ENCODE assay signal across 19 cellular contexts in the genomic region with DNA sequence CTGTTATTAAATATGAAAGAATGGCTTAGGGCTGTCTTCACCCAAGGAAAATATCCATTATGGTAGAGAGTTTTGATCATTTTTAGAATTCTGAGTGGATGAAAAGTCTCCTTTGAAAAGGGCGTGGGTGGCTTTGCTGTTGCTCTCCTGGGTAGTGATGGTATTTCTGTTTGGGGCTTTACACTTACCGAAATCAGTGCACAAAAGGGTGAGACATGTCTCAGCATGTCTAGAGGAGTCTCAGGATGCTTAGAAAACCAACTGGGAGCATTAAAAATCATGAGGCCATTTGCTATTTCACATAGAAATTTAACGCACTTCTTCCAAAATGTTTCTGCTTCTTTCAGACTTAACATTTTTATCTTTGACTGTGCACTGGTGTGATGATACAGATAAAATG. TPM values are rescaled to one million over a fixed set of nuclear protein-coding genes. Genes with fewer than 3 reads are reported as not detected.
DNase-seq lines count a peak whose midpoint lies in the region; ATAC-seq and TF ChIP-seq lines count a peak whose summit lies in the region.
"Had no signal": no experiment of that assay in that cellular context is flagged by ENCODE, and none has a peak within 500 bp of the region (broad histone marks: within the 10 kb centered on the region; RNA-seq: fewer than 3 reads in every experiment).

No MANE protein-coding gene starts in this region.

- CTCF ChIA-PET in activated CD4-positive, alpha-beta T cell treated with anti-CD3 and anti-CD28 coated beads for 36 hours (lab: Charles Lee): interaction anchor here (0.7 to 2.7 kb wide), 4 partner anchors 12 to 227 kb away, joined by 3 to 10 read pairs (median 4); no protein-coding TSS in a partner anchor

- no peak for DNase-seq in activated CD4-positive, alpha-beta T cell treated with anti-CD3 and anti-CD28 coated beads for 36 hours
- DNase-seq in activated CD4-positive, alpha-beta T cell treated with anti-CD3 and anti-CD28 coated beads, Interleukin-2, amount 50 U/mL, for 1 hour: no peak
- no peak for DNase-seq in GM23338 (ENCODE audit: low spot score)
- no peak for DNase-seq in activated naive CD8-positive, alpha-beta T cell treated with anti-CD3 and anti-CD28 coated beads for 36 hours
- DNase-seq in epithelial cell of prostate (ENCODE audit: low read depth, low spot score): no peak
- no peak for DNase-seq in stimulated activated naive CD4-positive, alpha-beta T cell (lab: John Stamatoyannopoulos, UW)
- no peak for DNase-seq in NCI-H69 (lab: John Stamatoyannopoulos, UW)
- DNase-seq in stimulated activated CD4-positive, alpha-beta T cell treated with anti-CD3 and anti-CD28 coated beads, Interleukin-2, amount 100 ng/mL, for 24 hours: no peak
- DNase-seq: CD8-positive, alpha-beta T cell; DND-41; GDM1; GOT3; KG1; NCI-H1092 treated with DMSO at 0.1 percent for 48 hours; NCI-H1694 treated with DMSO at 0.1 percent for 48 hours; NCI-H446; NCI-H748 treated with DMSO at 0.1 percent for 48 hours; Peyer's patch had no signal

- H2AFZ ChIP-seq in GM23338: no peak overlapping the region

- no peaks in the 10 kb centered on the region for H3K9me3 Mint-ChIP-seq in activated CD4-positive, alpha-beta T cell treated with anti-CD3 and anti-CD28 coated beads for 36 hours (ENCODE audit: low read depth)
- H3K9me3 Mint-ChIP-seq in GM23338: no peaks in the 10 kb centered on the region
- no peaks in the 10 kb centered on the region for H3K9me3 Mint-ChIP-seq in activated naive CD8-positive, alpha-beta T cell treated with anti-CD3 and anti-CD28 coated beads for 36 hours
- H3K9me3 Mint-ChIP-seq: CD8-positive, alpha-beta T cell had no signal

- H3K4me3 ChIP-seq in GM23338: no peak overlapping the region
- H3K4me3 ChIP-seq: Peyer's patch had no signal

- POLR2A ChIA-PET in activated CD4-positive, alpha-beta T cell treated with anti-CD3 and anti-CD28 coated beads for 36 hours (lab: Charles Lee): no interaction called here

- H3K4me3 Mint-ChIP-seq in activated CD4-positive, alpha-beta T cell treated with anti-CD3 and anti-CD28 coated beads for 36 hours: no peak overlapping the region
- H3K4me3 Mint-ChIP-seq in GM23338: no peak overlapping the region
- H3K4me3 Mint-ChIP-seq in activated naive CD8-positive, alpha-beta T cell treated with anti-CD3 and anti-CD28 coated beads for 36 hours: no peak overlapping the region
- H3K4me3 Mint-ChIP-seq: CD8-positive, alpha-beta T cell had no signal

- H3K4me1 ChIP-seq in GM23338 (ENCODE audit: insufficient read depth): no peaks in the 10 kb centered on the region
- H3K4me1 ChIP-seq: Peyer's patch had no signal

- intact Hi-C loops in activated CD4-positive, alpha-beta T cell treated with anti-CD3 and anti-CD28 coated beads for 36 hours (cut with DNase I, micrococcal nuclease): no loop called here

- peaks cover 26% of the 10 kb centered on the region for H3K4me1 Mint-ChIP-seq in activated CD4-positive, alpha-beta T cell treated with anti-CD3 and anti-CD28 coated beads for 36 hours
- H3K4me1 Mint-ChIP-seq in GM23338: peaks cover 13% of the 10 kb centered on the region; the same call in 2 of the 3 replicates
- H3K4me1 Mint-ChIP-seq in activated naive CD8-positive, alpha-beta T cell treated with anti-CD3 and anti-CD28 coated beads for 36 hours: peaks cover 20% of the 10 kb centered on the region

- H3K4me2 ChIP-seq in GM23338: no peak overlapping the region

- no peak overlapping the region for H3K27ac ChIP-seq in GM23338 (ENCODE audit: low read depth)
- peak overlapping the region; percentile 37 for H3K27ac ChIP-seq in epithelial cell of prostate
- H3K27ac ChIP-seq: 22Rv1, Peyer's patch had no signal

- no peaks in the 10 kb centered on the region for H3F3A ChIP-seq in GM23338 (replicated peaks; ENCODE audit: low read depth)

- H3K27me3 ChIP-seq in GM23338 (ENCODE audit: insufficient read depth): no peaks in the 10 kb centered on the region
- H3K27me3 ChIP-seq: Peyer's patch had no signal

- H4K20me1 ChIP-seq in GM23338 (replicated peaks; ENCODE audit: insufficient read depth): no peaks in the 10 kb centered on the region

- no peak for ATAC-seq in activated CD4-positive, alpha-beta T cell treated with anti-CD3 and anti-CD28 coated beads for 36 hours
- no peak for ATAC-seq in GM23338
- ATAC-seq: CD8-positive, alpha-beta T cell had no signal

- peaks cover 70% of the 10 kb centered on the region for H3K36me3 Mint-ChIP-seq in activated CD4-positive, alpha-beta T cell treated with anti-CD3 and anti-CD28 coated beads for 36 hours (ENCODE audit: low read depth)
- H3K36me3 Mint-ChIP-seq in GM23338 (ENCODE audit: low read depth): peaks cover 35% of the 10 kb centered on the region
- H3K36me3 Mint-ChIP-seq in activated naive CD8-positive, alpha-beta T cell treated with anti-CD3 and anti-CD28 coated beads for 36 hours: peaks cover 49% of the 10 kb centered on the region

- peak overlapping the region; percentile 45 for H3K27ac Mint-ChIP-seq in activated CD4-positive, alpha-beta T cell treated with anti-CD3 and anti-CD28 coated beads for 36 hours
- H3K27ac Mint-ChIP-seq in GM23338: peak overlapping the region; percentile 8; the same call in 1 of the 2 replicates
- peak overlapping the region; percentile 43 for H3K27ac Mint-ChIP-seq in activated naive CD8-positive, alpha-beta T cell treated with anti-CD3 and anti-CD28 coated beads for 36 hours
- H3K27ac Mint-ChIP-seq: CD8-positive, alpha-beta T cell had no signal

- no peaks in the 10 kb centered on the region for H3K79me2 ChIP-seq in GM23338 (replicated peaks; ENCODE audit: insufficient read depth)

- 0 out of 2 replicates have a peak, but pooled peaks cover 4% of the 10 kb centered on the region for H3K36me3 ChIP-seq in GM23338 (ENCODE audit: insufficient read depth)

- TF ChIP-seq CTCF in GM23338 (conservative IDR thresholded peaks at IDR 0.05; ENCODE audit: low read depth in 2 of 2): no peak

- H3K27me3 Mint-ChIP-seq in activated CD4-positive, alpha-beta T cell treated with anti-CD3 and anti-CD28 coated beads for 36 hours: no peaks in the 10 kb centered on the region
- H3K27me3 Mint-ChIP-seq in GM23338 (ENCODE audit: insufficient read depth, low read depth, poor library complexity): no peaks in the 10 kb centered on the region
- H3K27me3 Mint-ChIP-seq in activated naive CD8-positive, alpha-beta T cell treated with anti-CD3 and anti-CD28 coated beads for 36 hours: no peaks in the 10 kb centered on the region

- no peaks in the 10 kb centered on the region for H3K9me2 ChIP-seq in GM23338 (ENCODE audit: insufficient read depth)

TF ChIP-seq in GM23338, 12 proteins besides CTCF, POLR2A, EP300 and RAD21 (continues in another document):
- no peak for TF ChIP-seq POLR2AphosphoS5 (IDR thresholded peaks at IDR 0.05; ENCODE audit: low read depth)

RNA-seq across cellular contexts. Expression of a gene that starts 49.6 kb away (rescaled TPM):
- 10 to 100 TPM; 26.1 to 40.1 TPM for total RNA-seq in activated CD4-positive, alpha-beta T cell treated with anti-CD3 and anti-CD28 coated beads for 36 hours
- total RNA-seq in GM23338 (2014; rRNA removed; shearing (Covaris generic)): 14.4 and 15.4 TPM in 2 replicates
- polyA plus RNA-seq in GM23338 (2016; fragmentation: Nextera tagmentation; extraction: Ambion mirVana): 4.9 and 5.4 TPM in 2 replicates
- total RNA-seq in activated naive CD8-positive, alpha-beta T cell treated with anti-CD3 and anti-CD28 coated beads for 36 hours: 10 to 100 TPM; 25.1 to 28.9 TPM
